ENCODE assay signal across 26 cellular contexts in genomic region chr15:42392309-42393024, GRCh38. TPM values are rescaled to one million over a fixed set of nuclear protein-coding genes. Genes with fewer than 3 reads are reported as not detected.
DNase-seq lines count a peak whose midpoint lies in the region; ATAC-seq and TF ChIP-seq lines count a peak whose summit lies in the region.
"Had no signal": no experiment of that assay in that cellular context is flagged by ENCODE, and none has a peak within 500 bp of the region (broad histone marks: within the 10 kb centered on the region; RNA-seq: fewer than 3 reads in every experiment).

No MANE protein-coding gene starts in this region.

- intact Hi-C loops in psoas muscle (cut with DNase I): no loop called here
- intact Hi-C loops in sigmoid colon (cut with DNase I): no loop called here

- H3K4me3 ChIP-seq in hepatocyte (no peak overlapping the region), psoas muscle (no peak overlapping the region), sigmoid colon (no peak overlapping the region)
- H3K4me3 ChIP-seq: SJSA1, skin epidermis, suprapubic skin had no signal

- TF ChIP-seq EP300 in sigmoid colon (IDR thresholded peaks at IDR 0.05): no peak

- H3K27me3 ChIP-seq in hepatocyte: no peaks in the 10 kb centered on the region
- no peaks in the 10 kb centered on the region for H3K27me3 ChIP-seq in psoas muscle (ENCODE audit: insufficient read depth in 3 of 3, low read length in 2 of 3)
- no peaks in the 10 kb centered on the region for H3K27me3 ChIP-seq in sigmoid colon
- H3K27me3 ChIP-seq: SJSA1, suprapubic skin had no signal

- peak overlapping the region; percentile 64 for H3K4me2 ChIP-seq in hepatocyte
- H3K4me2 ChIP-seq: KMS-11 had no signal

- no peaks in the 10 kb centered on the region for H3K9me2 ChIP-seq in hepatocyte (replicated peaks; ENCODE audit: insufficient read depth)

- no peak for TF ChIP-seq CTCF in hepatocyte (IDR thresholded peaks at IDR 0.05; ENCODE audit: poor library complexity)
- TF ChIP-seq CTCF in psoas muscle (IDR thresholded peaks at IDR 0.05): no peak
- no peak for TF ChIP-seq CTCF in sigmoid colon (IDR thresholded peaks at IDR 0.05)

- 57% methylated on average over 11 of the region's 11 CpGs for whole genome bisulfite sequencing in hepatocyte (ENCODE audit: low lambda C conversion rate, missing lambda C conversion rate)
- WGBS in psoas muscle, 3 donors: 77 to 85% (median 81%) methylated on average over 11 of the region's 11 CpGs
- 17 to 75% methylated on average over 11 of the region's 11 CpGs for WGBS in sigmoid colon, 2 donors

- no peaks in the 10 kb centered on the region for H3K9me3 ChIP-seq in hepatocyte (ENCODE audit: low read depth)
- no peaks in the 10 kb centered on the region for H3K9me3 ChIP-seq in psoas muscle
- H3K9me3 ChIP-seq in sigmoid colon: no peaks in the 10 kb centered on the region
- H3K9me3 ChIP-seq: SJSA1, suprapubic skin had no signal

- DNase-seq in HT-29 (ENCODE audit: low spot score) (peak; percentile 12), SK-MEL-5 (ENCODE audit: low read depth, low spot score) (peak; percentile 95), hepatocyte (ENCODE audit: low spot score) (peak; percentile 92), psoas muscle (no peak), activated T-cell treated with anti-CD3 and anti-CD28 coated beads for 4 hours (no peak), sigmoid colon (no peak), DMS79 (lab: John Stamatoyannopoulos, UW) (no peak)
- DNase-seq: activated CD4-positive, alpha-beta T cell treated with anti-CD3 and anti-CD28 coated beads, Interleukin-2, amount 50 U/mL, for 1 hour; activated CD8-positive, alpha-beta memory T cell treated with anti-CD3 and anti-CD28 coated beads, Interleukin-2, amount 50 U/mL, for 4 hours; activated naive CD8-positive, alpha-beta T cell treated with anti-CD3 and anti-CD28 coated beads for 36 hours; effector memory CD8-positive, alpha-beta T cell; GDM1; left cardiac atrium; NCI-H1092; NCI-H1930; NCI-H2227 treated with DMSO at 0.1 percent for 48 hours; PC-3; stimulated activated CD4-positive, alpha-beta T cell treated with anti-CD3 and anti-CD28 coated beads, Interleukin-2, amount 100 ng/mL, for 24 hours; T-helper 17 cell had no signal

- in situ Hi-C loops in SK-MEL-5 (cut with HindIII; ENCODE audit: low pct_unique_long_range_greater_than_20kb, low sequenced_read_pairs): no loop called here

- H3K27ac ChIP-seq in hepatocyte (peak overlapping the region; percentile 100), psoas muscle (peak overlapping the region; percentile 56), sigmoid colon (no peak overlapping the region)
- H3K27ac ChIP-seq: KMS-11, SJSA1, suprapubic skin, VCaP had no signal

- H4K20me1 ChIP-seq in hepatocyte (ENCODE audit: insufficient read depth, poor library complexity, severe bottlenecking): no peaks in the 10 kb centered on the region

- peaks cover 26% of the 10 kb centered on the region for H3K4me1 ChIP-seq in hepatocyte (ENCODE audit: insufficient read depth)
- H3K4me1 ChIP-seq in psoas muscle: peaks cover 2% of the 10 kb centered on the region
- H3K4me1 ChIP-seq in sigmoid colon: no peaks in the 10 kb centered on the region
- H3K4me1 ChIP-seq: SJSA1, suprapubic skin had no signal

- no peaks in the 10 kb centered on the region for H3K36me3 ChIP-seq in hepatocyte (replicated peaks; ENCODE audit: insufficient read depth, low read depth)
- peaks cover 3 to 92% of the 10 kb centered on the region in 2 donors for H3K36me3 ChIP-seq in psoas muscle (ENCODE audit: insufficient read depth in 1 of 2, low read depth in 1 of 2)
- H3K36me3 ChIP-seq in sigmoid colon: no peaks in the 10 kb centered on the region
- H3K36me3 ChIP-seq: SJSA1 had no signal

- no peak for ATAC-seq in psoas muscle
- ATAC-seq in GM21423 (IDR thresholded peaks at IDR 0.05; ENCODE audit: unreplicated experiment): no peak
- ATAC-seq: effector memory CD8-positive, alpha-beta T cell; left cardiac atrium; PC-3; stimulated activated effector memory CD8-positive, alpha-beta T cell treated with anti-CD3 and anti-CD28 coated beads, Interleukin-12 subunit alpha, Interleukin-12 subunit beta, amount 100 ng/mL, for 72 hours; T-helper 17 cell had no signal

- no peak for TF ChIP-seq POLR2A in sigmoid colon (IDR thresholded peaks at IDR 0.05)

- no peak overlapping the region for H2AFZ ChIP-seq in hepatocyte

- H3K79me2 ChIP-seq in hepatocyte: no peaks in the 10 kb centered on the region

RNA-seq across cellular contexts. Expression of gene CAPN3, which starts 33.2 kb away (rescaled TPM):
- total RNA-seq in HT-29 (2014; rRNA removed; shearing (Covaris generic)): not detected in 2 replicates
- total RNA-seq in SK-MEL-5 (2014; rRNA removed; shearing (Covaris generic)): 640 and 659 TPM in 2 replicates
- polyA plus RNA-seq in SK-MEL-5 (2015; cell fraction: cytosol; rRNA removed): 338 and 369 TPM in 2 replicates
- 564 and 603 TPM in 2 replicates for polyA plus RNA-seq in SK-MEL-5 (2015; cell fraction: nucleus; rRNA removed)
- total RNA-seq in hepatocyte (15.6 and 21.1 TPM in 2 replicates), psoas muscle (100 to 1,000 TPM; 216 to 413 (median 266) TPM), sigmoid colon (10 to 100 TPM in 2 of 4 donors, 1 to 10 TPM in 2; 5.4 to 18.8 (median 8.6) TPM)
- polyA plus RNA-seq in hepatocyte (15.6 and 18.4 TPM in 2 replicates), psoas muscle (100 to 1,000 TPM; 114 to 214 (median 154) TPM), sigmoid colon (10 to 100 TPM in 1 of 3 donors, 1 to 10 TPM in 2; 4.4 to 11.4 (median 5.4) TPM)

Comparison
In these comparisons a context has a peak if more than half of its experiments do, and no peak if none do; other contexts are left out.
1. DNase-seq: peak in HT-29 (single experiment), SK-MEL-5 (single experiment) and hepatocyte (single experiment); none in psoas muscle (0 of 2), activated T-cell treated with anti-CD3 and anti-CD28 coated beads for 4 hours (single experiment), sigmoid colon (single experiment) and DMS79 (single experiment).
2. H3K27ac ChIP-seq: peak in hepatocyte (single experiment) and psoas muscle (single experiment); none in sigmoid colon (0 of 4).